Comparison of ENCODE assay signal across 28 cellular contexts in genomic region chr4:101178731-101179130, GRCh38.
DNase-seq lines count a peak whose midpoint lies in the region; ATAC-seq and TF ChIP-seq lines count a peak whose summit lies in the region.
"Had no signal": no experiment of that assay in that cellular context is flagged by ENCODE, and none has a peak within 500 bp of the region (broad histone marks: within the 10 kb centered on the region; RNA-seq: fewer than 3 reads in every experiment).

No MANE protein-coding gene starts in this region.

- H3K36me3 Mint-ChIP-seq in HFFc6 (ENCODE audit: low read depth) = peaks cover 12% of the 10 kb centered on the region

- DNase-seq in AG10803 (ENCODE audit: low read depth) (peak; percentile 27), HFFc6 (peak; percentile 36), amniotic epithelial cell (ENCODE audit: low read depth) (peak; percentile 47), foreskin fibroblast (peak; percentile 30 to 53), HEK293T (ENCODE audit: extremely low spot score) (no peak), colonic mucosa (no peak), psoas muscle (no peak)
- no peak for DNase-seq in stimulated activated CD4-positive, alpha-beta T cell treated with anti-CD3 and anti-CD28 coated beads, Interleukin-4, amount 100 ng/mL, for 4 hours
- DNase-seq: activated CD4-positive, alpha-beta T cell treated with anti-CD3 and anti-CD28 coated beads for 1 hour; activated CD8-positive, alpha-beta T cell treated with anti-CD3 and anti-CD28 coated beads for 36 hours; anterior cingulate cortex; central memory CD4-positive, alpha-beta T cell; COR-L47; DMS79; esophagus squamous epithelium; left ventricle myocardium inferior; NCI-H1092 treated with DMSO at 0.1 percent for 48 hours; NCI-H1930; Peyer's patch; stimulated activated naive CD4-positive, alpha-beta T cell treated with Interleukin-2 at 50 U/mL for 16 hours; T-helper 1 cell had no signal

- H3K4me3 ChIP-seq in AG10803 (ENCODE audit: low read length) (no peak overlapping the region), foreskin fibroblast (ENCODE audit: low read depth in 1 of 2, low read length in 2 of 2) (no peak overlapping the region), colonic mucosa (no peak overlapping the region), psoas muscle (no peak overlapping the region)
- H3K4me3 ChIP-seq: BLaER1 treated with 17β-estradiol and CSF1 and Interleukin-3, amounts not matched to agents 10 nM and 100 nM; esophagus squamous epithelium; left ventricle myocardium inferior; Peyer's patch; prostate gland; SJSA1; thoracic aorta; vagina had no signal

- intact Hi-C loops in colonic mucosa (cut with DNase I) (no loop called here), psoas muscle (cut with DNase I) (no loop called here)

- CTCF ChIA-PET in HEK293T (lab: Yijun Ruan, JAX) = no interaction called here

- no peak for TF ChIP-seq CTCF in AG10803 (conservative IDR thresholded peaks at IDR 0.05; ENCODE audit: low read length)
- no peak for TF ChIP-seq CTCF in HFFc6 (IDR thresholded peaks at IDR 0.05)
- TF ChIP-seq CTCF in foreskin fibroblast (IDR thresholded peaks at IDR 0.05; ENCODE audit: low read depth, low read length) = no peak
- TF ChIP-seq CTCF in colonic mucosa (IDR thresholded peaks at IDR 0.05) = no peak
- TF ChIP-seq CTCF in psoas muscle (IDR thresholded peaks at IDR 0.05) = no peak

- no peaks in the 10 kb centered on the region for H3K9me3 Mint-ChIP-seq in HFFc6
- H3K9me3 Mint-ChIP-seq: activated CD8-positive, alpha-beta T cell treated with anti-CD3 and anti-CD28 coated beads for 36 hours; activated naive CD4-positive, alpha-beta T cell treated with anti-CD3 and anti-CD28 coated beads, Interleukin-2, amount 50 U/mL, for 72 hours had no signal

- H3K36me3 ChIP-seq in colonic mucosa (no peaks in the 10 kb centered on the region), psoas muscle (ENCODE audit: insufficient read depth in 1 of 2, low read depth in 1 of 2) (no peaks in the 10 kb centered on the region)
- H3K36me3 ChIP-seq: left ventricle myocardium inferior, Peyer's patch, prostate gland, SJSA1, thoracic aorta, vagina had no signal

- POLR2A ChIA-PET in HEK293T (lab: Yijun Ruan, JAX) = no interaction called here

- H3K27ac ChIP-seq in colonic mucosa (no peak overlapping the region), psoas muscle (no peak overlapping the region)
- H3K27ac ChIP-seq: BLaER1 treated with 17β-estradiol and CSF1 and Interleukin-3, amounts not matched to agents 10 nM and 100 nM; esophagus squamous epithelium; left ventricle myocardium inferior; Peyer's patch; prostate gland; SJSA1; thoracic aorta; vagina had no signal

- no peaks in the 10 kb centered on the region for H3K4me1 ChIP-seq in colonic mucosa
- peaks cover 42% of the 10 kb centered on the region for H3K4me1 ChIP-seq in psoas muscle
- H3K4me1 ChIP-seq: prostate gland had no signal

- H3K27me3 Mint-ChIP-seq in HFFc6 (ENCODE audit: insufficient read depth) = no peaks in the 10 kb centered on the region
- H3K27me3 Mint-ChIP-seq: activated CD8-positive, alpha-beta T cell treated with anti-CD3 and anti-CD28 coated beads for 36 hours had no signal

- no peak overlapping the region for H3K4me3 Mint-ChIP-seq in HFFc6
- H3K4me3 Mint-ChIP-seq: activated CD8-positive, alpha-beta T cell treated with anti-CD3 and anti-CD28 coated beads for 36 hours had no signal

- H3K9me3 ChIP-seq in colonic mucosa (no peaks in the 10 kb centered on the region), psoas muscle (no peaks in the 10 kb centered on the region)
- H3K9me3 ChIP-seq: esophagus squamous epithelium, left ventricle myocardium inferior, Peyer's patch, prostate gland, SJSA1, thoracic aorta, vagina had no signal

- H3K27me3 ChIP-seq in colonic mucosa = no peaks in the 10 kb centered on the region
- H3K27me3 ChIP-seq in psoas muscle (ENCODE audit: insufficient read depth in 3 of 3, low read length in 2 of 3) = no peaks in the 10 kb centered on the region
- H3K27me3 ChIP-seq: BLaER1 treated with 17β-estradiol and CSF1 and Interleukin-3, amounts not matched to agents 10 nM and 100 nM; esophagus squamous epithelium; Peyer's patch; SJSA1; vagina had no signal

- no peak overlapping the region for H3K9ac ChIP-seq in colonic mucosa (ENCODE audit: low read depth in 2 of 2, low read length in 2 of 2)
- H3K9ac ChIP-seq: BLaER1 treated with 17β-estradiol and CSF1 and Interleukin-3, amounts not matched to agents 10 nM and 100 nM had no signal

- WGBS in psoas muscle, 3 donors = 94 to 98% (median 98%) methylated on average over 2 of the region's 2 CpGs

- H3K4me1 Mint-ChIP-seq in HFFc6 (ENCODE audit: low read depth) = peaks cover 41% of the 10 kb centered on the region

- no peak for ATAC-seq in psoas muscle
- ATAC-seq: activated CD8-positive, alpha-beta T cell treated with anti-CD3 and anti-CD28 coated beads for 36 hours; activated naive CD4-positive, alpha-beta T cell treated with anti-CD3 and anti-CD28 coated beads, Interleukin-2, amount 50 U/mL, for 72 hours had no signal

- H3K27ac Mint-ChIP-seq in HFFc6 = peak overlapping the region; percentile 3; the same call in 1 of the 2 replicates
- H3K27ac Mint-ChIP-seq: activated CD8-positive, alpha-beta T cell treated with anti-CD3 and anti-CD28 coated beads for 36 hours; activated naive CD4-positive, alpha-beta T cell treated with anti-CD3 and anti-CD28 coated beads, Interleukin-2, amount 50 U/mL, for 72 hours; activated T-helper 2 cell treated with anti-CD3 and anti-CD28 coated beads, Interferon-gamma antibody, Interleukin-2, Interleukin-4, amounts not matched to agents 10 μg/mL and 5 μg/mL and 100 μg/mL, durations not matched to agents 14 hours and 24 hours and 36 hours had no signal

TF ChIP-seq in HEK293T, 16 proteins besides CTCF, POLR2A, EP300 and RAD21:
- TF ChIP-seq TARDBP (IDR thresholded peaks at IDR 0.05) = no peak
- TF ChIP-seq LEF1 (IDR thresholded peaks at IDR 0.05; ENCODE audit: borderline replicate concordance) = no peak
- TF ChIP-seq CTBP1 (IDR thresholded peaks at IDR 0.05; ENCODE audit: borderline replicate concordance) = no peak
- no peak for TF ChIP-seq NFRKB (IDR thresholded peaks at IDR 0.05)
- TF ChIP-seq ELF4 (IDR thresholded peaks at IDR 0.05) = no peak
- TF ChIP-seq FOXM1 (IDR thresholded peaks at IDR 0.05; ENCODE audit: borderline replicate concordance) = no peak
- TF ChIP-seq, protein P1, sequence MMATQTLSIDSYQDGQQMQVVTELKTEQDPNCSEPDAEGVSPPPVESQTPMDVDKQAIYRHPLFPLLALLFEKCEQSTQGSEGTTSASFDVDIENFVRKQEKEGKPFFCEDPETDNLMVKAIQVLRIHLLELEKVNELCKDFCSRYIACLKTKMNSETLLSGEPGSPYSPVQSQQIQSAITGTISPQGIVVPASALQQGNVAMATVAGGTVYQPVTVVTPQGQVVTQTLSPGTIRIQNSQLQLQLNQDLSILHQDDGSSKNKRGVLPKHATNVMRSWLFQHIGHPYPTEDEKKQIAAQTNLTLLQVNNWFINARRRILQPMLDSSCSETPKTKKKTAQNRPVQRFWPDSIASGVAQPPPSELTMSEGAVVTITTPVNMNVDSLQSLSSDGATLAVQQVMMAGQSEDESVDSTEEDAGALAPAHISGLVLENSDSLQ (IDR thresholded peaks at IDR 0.05) = no peak
- TF ChIP-seq ARNT (IDR thresholded peaks at IDR 0.05) = no peak
- no peak for TF ChIP-seq ZNF384 (IDR thresholded peaks at IDR 0.05)
- no peak for TF ChIP-seq SUZ12 (IDR thresholded peaks at IDR 0.05)
- no peak for TF ChIP-seq L3MBTL2 (conservative IDR thresholded peaks at IDR 0.05)
- no peak for TF ChIP-seq FOXK2 (IDR thresholded peaks at IDR 0.05)
- no peak for TF ChIP-seq HDGF (IDR thresholded peaks at IDR 0.05; ENCODE audit: borderline replicate concordance)
- TF ChIP-seq SP1 (IDR thresholded peaks at IDR 0.05) = no peak
- TF ChIP-seq FOXA1 (IDR thresholded peaks at IDR 0.05) = no peak
- no peak for TF ChIP-seq BHLHE40 (IDR thresholded peaks at IDR 0.05; ENCODE audit: borderline replicate concordance)

Comparison
In these comparisons a context has a peak if more than half of its experiments do, and no peak if none do; other contexts are left out.
1. DNase-seq: peak in AG10803 (single experiment), HFFc6 (single experiment), amniotic epithelial cell (single experiment) and foreskin fibroblast (2 of 2); none in stimulated activated CD4-positive, alpha-beta T cell treated with anti-CD3 and anti-CD28 coated beads, Interleukin-4, amount 100 ng/mL, for 4 hours (0 of 2), HEK293T (single experiment), colonic mucosa (single experiment) and psoas muscle (0 of 2).